Comparison of ENCODE assay signal across 11 cellular contexts in genomic region chr15:34239151-34239761, GRCh38. TPM values are rescaled to one million over a fixed set of nuclear protein-coding genes. Genes with fewer than 3 reads are reported as not detected.
DNase-seq lines count a peak whose midpoint lies in the region; ATAC-seq and TF ChIP-seq lines count a peak whose summit lies in the region.
"Had no signal": no experiment of that assay in that cellular context is flagged by ENCODE, and none has a peak within 500 bp of the region (broad histone marks: within the 10 kb centered on the region; RNA-seq: fewer than 3 reads in every experiment).

No MANE protein-coding gene starts in this region.

- H3K27ac ChIP-seq in OCI-LY7 (ENCODE audit: low read depth, low read length, poor library complexity, severe bottlenecking) = no peak overlapping the region

- peaks cover 3% of the 10 kb centered on the region; the same call in 1 of the 2 replicates for H3K36me3 ChIP-seq in OCI-LY7 (ENCODE audit: insufficient read depth, low read length)
- H3K36me3 ChIP-seq: BE2C had no signal

- no peaks in the 10 kb centered on the region for H3K27me3 Mint-ChIP-seq in activated CD4-positive, alpha-beta T cell treated with anti-CD3 and anti-CD28 coated beads for 36 hours
- H3K27me3 Mint-ChIP-seq in activated CD4-positive, alpha-beta T cell treated with anti-CD3 and anti-CD28 coated beads, Interleukin-2, amount 10 ng/mL, durations not matched to agents 24 days and 14 days = no peaks in the 10 kb centered on the region
- H3K27me3 Mint-ChIP-seq in stimulated activated naive B cell treated with anti-CD40 and anti-IgM and Interleukin-4, amounts not matched to agents 10 μg/mL and 1 μg/mL and 100 μg/mL, for 72 hours = no peaks in the 10 kb centered on the region
- H3K27me3 Mint-ChIP-seq: effector memory CD8-positive, alpha-beta T cell had no signal

- peak overlapping the region; percentile 63 for H3K4me3 Mint-ChIP-seq in activated CD4-positive, alpha-beta T cell treated with anti-CD3 and anti-CD28 coated beads for 36 hours
- H3K4me3 Mint-ChIP-seq in activated CD4-positive, alpha-beta T cell treated with anti-CD3 and anti-CD28 coated beads, Interleukin-2, amount 10 ng/mL, durations not matched to agents 24 days and 14 days = peak overlapping the region; percentile 77
- H3K4me3 Mint-ChIP-seq in stimulated activated naive B cell treated with anti-CD40 and anti-IgM and Interleukin-4, amounts not matched to agents 10 μg/mL and 1 μg/mL and 100 μg/mL, for 72 hours = no peak overlapping the region
- H3K4me3 Mint-ChIP-seq: effector memory CD8-positive, alpha-beta T cell had no signal

- ATAC-seq in activated CD4-positive, alpha-beta T cell treated with anti-CD3 and anti-CD28 coated beads for 36 hours = peak; percentile 95
- peak in 1 of 2 donors; percentile 53 for ATAC-seq in stimulated activated naive B cell treated with anti-CD40 and anti-IgM and Interleukin-4, amounts not matched to agents 10 μg/mL and 1 μg/mL and 100 μg/mL, for 72 hours (replicated peaks)
- ATAC-seq in GM19467 (IDR thresholded peaks at IDR 0.05; ENCODE audit: unreplicated experiment) (no peak), GM19328 (IDR thresholded peaks at IDR 0.05; ENCODE audit: unreplicated experiment) (no peak)
- ATAC-seq: effector memory CD8-positive, alpha-beta T cell had no signal

- CTCF ChIA-PET in activated CD4-positive, alpha-beta T cell treated with anti-CD3 and anti-CD28 coated beads for 36 hours (lab: Charles Lee) = interaction anchor here (0.6 to 3.0 kb wide), 6 partner anchors 9 to 97 kb away, joined by 3 to 26 read pairs (median 4); partner anchors contain the start of gene KATNBL1
- CTCF ChIA-PET in OCI-LY7 (lab: Charles Lee; ENCODE audit: unreplicated experiment) = no interaction called here

- no peaks in the 10 kb centered on the region for H3K9me3 ChIP-seq in OCI-LY7 (ENCODE audit: low read length)
- H3K9me3 ChIP-seq: BE2C had no signal

- peaks cover 31% of the 10 kb centered on the region for H3K4me1 Mint-ChIP-seq in activated CD4-positive, alpha-beta T cell treated with anti-CD3 and anti-CD28 coated beads for 36 hours
- peaks cover 21% of the 10 kb centered on the region for H3K4me1 Mint-ChIP-seq in activated CD4-positive, alpha-beta T cell treated with anti-CD3 and anti-CD28 coated beads, Interleukin-2, amount 10 ng/mL, durations not matched to agents 24 days and 14 days
- H3K4me1 Mint-ChIP-seq in stimulated activated naive B cell treated with anti-CD40 and anti-IgM and Interleukin-4, amounts not matched to agents 10 μg/mL and 1 μg/mL and 100 μg/mL, for 72 hours = peaks cover 5 to 7% of the 10 kb centered on the region in 2 donors

- no peaks in the 10 kb centered on the region for H3K79me2 ChIP-seq in OCI-LY7 (ENCODE audit: insufficient read depth, low read depth, low read length)

- peak overlapping the region; percentile 97 for H3K27ac Mint-ChIP-seq in activated CD4-positive, alpha-beta T cell treated with anti-CD3 and anti-CD28 coated beads for 36 hours
- H3K27ac Mint-ChIP-seq in activated CD4-positive, alpha-beta T cell treated with anti-CD3 and anti-CD28 coated beads, Interleukin-2, amount 10 ng/mL, durations not matched to agents 24 days and 14 days = peak overlapping the region; percentile 92
- H3K27ac Mint-ChIP-seq in stimulated activated naive B cell treated with anti-CD40 and anti-IgM and Interleukin-4, amounts not matched to agents 10 μg/mL and 1 μg/mL and 100 μg/mL, for 72 hours = peak overlapping the region; percentile 42
- H3K27ac Mint-ChIP-seq: effector memory CD8-positive, alpha-beta T cell had no signal

- H3K9me3 Mint-ChIP-seq in activated CD4-positive, alpha-beta T cell treated with anti-CD3 and anti-CD28 coated beads for 36 hours (ENCODE audit: low read depth) = no peaks in the 10 kb centered on the region
- H3K9me3 Mint-ChIP-seq in activated CD4-positive, alpha-beta T cell treated with anti-CD3 and anti-CD28 coated beads, Interleukin-2, amount 10 ng/mL, durations not matched to agents 24 days and 14 days = no peaks in the 10 kb centered on the region
- H3K9me3 Mint-ChIP-seq in stimulated activated naive B cell treated with anti-CD40 and anti-IgM and Interleukin-4, amounts not matched to agents 10 μg/mL and 1 μg/mL and 100 μg/mL, for 72 hours = no peaks in the 10 kb centered on the region
- H3K9me3 Mint-ChIP-seq: effector memory CD8-positive, alpha-beta T cell had no signal

- H3K4me1 ChIP-seq in OCI-LY7 (ENCODE audit: insufficient read depth, low read length, poor library complexity, severe bottlenecking) = no peaks in the 10 kb centered on the region
- H3K4me1 ChIP-seq: BE2C had no signal

- intact Hi-C loops in activated CD4-positive, alpha-beta T cell treated with anti-CD3 and anti-CD28 coated beads for 36 hours (cut with DNase I, micrococcal nuclease) = loop anchor here (1.0 kb wide), 4 partner anchors 14 to 98 kb away; partner anchors contain the start of genes EMC4 (in 1 of the 2), KATNBL1 (in 1 of the 2) and SLC12A6 (in 1 of the 2)
- intact Hi-C loops in activated CD4-positive, alpha-beta T cell treated with anti-CD3 and anti-CD28 coated beads, Interleukin-2, amount 10 ng/mL, durations not matched to agents 24 days and 14 days (cut with micrococcal nuclease) = loop anchor here (1.0 to 2.0 kb wide), 2 partner anchors 14 to 96 kb away; partner anchors contain the start of gene EMC4
- intact Hi-C loops in OCI-LY7 (cut with micrococcal nuclease; ENCODE audit: unreplicated experiment) = no loop called here

- POLR2A ChIA-PET in activated CD4-positive, alpha-beta T cell treated with anti-CD3 and anti-CD28 coated beads for 36 hours (lab: Charles Lee) = no interaction called here
- POLR2A ChIA-PET in OCI-LY7 (lab: Charles Lee) = interaction anchor here (0.8 kb wide), 1 partner anchor 14 kb away, joined by 3 read pairs; no protein-coding TSS in a partner anchor

- no peak overlapping the region for H3K4me3 ChIP-seq in OCI-LY7 (ENCODE audit: low read depth, low read length, poor library complexity, severe bottlenecking)

- DNase-seq in activated CD4-positive, alpha-beta T cell treated with anti-CD3 and anti-CD28 coated beads for 36 hours = peak; percentile 72
- no peak for DNase-seq in activated CD4-positive, alpha-beta T cell treated with anti-CD3 and anti-CD28 coated beads, Interleukin-2, amount 50 U/mL, for 1 hour
- DNase-seq in activated CD4-positive, alpha-beta T cell treated with anti-CD3 and anti-CD28 coated beads, Interleukin-2, amount 10 ng/mL, durations not matched to agents 24 days and 14 days = peak; percentile 71
- DNase-seq in fibroblast of peridontal ligament (ENCODE audit: extremely low read depth) = peak; percentile 80
- no peak for DNase-seq in stimulated activated naive B cell treated with anti-CD40 and anti-IgM and Interleukin-4, amounts not matched to agents 10 μg/mL and 1 μg/mL and 100 μg/mL, for 72 hours
- DNase-seq in OCI-LY7 (ENCODE audit: low spot score) = no peak
- DNase-seq: BE2C; effector memory CD8-positive, alpha-beta T cell; retina had no signal

- H2AFZ ChIP-seq in OCI-LY7 (ENCODE audit: low read length) = no peak overlapping the region

- H3K4me2 ChIP-seq in OCI-LY7 (ENCODE audit: low read length) = no peak overlapping the region

- H3K36me3 Mint-ChIP-seq in activated CD4-positive, alpha-beta T cell treated with anti-CD3 and anti-CD28 coated beads for 36 hours (ENCODE audit: low read depth) = peaks cover 33% of the 10 kb centered on the region
- H3K36me3 Mint-ChIP-seq in activated CD4-positive, alpha-beta T cell treated with anti-CD3 and anti-CD28 coated beads, Interleukin-2, amount 10 ng/mL, durations not matched to agents 24 days and 14 days (ENCODE audit: low read depth) = peaks cover 44% of the 10 kb centered on the region
- peaks cover 26 to 43% of the 10 kb centered on the region in 2 donors for H3K36me3 Mint-ChIP-seq in stimulated activated naive B cell treated with anti-CD40 and anti-IgM and Interleukin-4, amounts not matched to agents 10 μg/mL and 1 μg/mL and 100 μg/mL, for 72 hours

- no TSS peak for BruUV-seq in OCI-LY7 (replicated peaks; lab: Mats Ljungman, UMichigan)

- TF ChIP-seq CTCF in OCI-LY7 (conservative IDR thresholded peaks at IDR 0.05; ENCODE audit: low read length) = no peak

- H3K9me2 ChIP-seq in OCI-LY7 (ENCODE audit: insufficient read depth, low read length) = no peaks in the 10 kb centered on the region

- H4K20me1 ChIP-seq in OCI-LY7 (ENCODE audit: insufficient read depth, low read length) = no peaks in the 10 kb centered on the region

RNA-seq across cellular contexts. Expression of gene EMC4, which starts 14.4 kb away (rescaled TPM):
- total RNA-seq in activated CD4-positive, alpha-beta T cell treated with anti-CD3 and anti-CD28 coated beads for 36 hours = 10 to 100 TPM; 85.5 to 91.0 TPM
- 102 and 105 TPM in 2 replicates for total RNA-seq in activated CD4-positive, alpha-beta T cell treated with anti-CD3 and anti-CD28 coated beads, Interleukin-2, amount 10 ng/mL, durations not matched to agents 24 days and 14 days
- 90.7 and 126 TPM in 2 replicates for total RNA-seq in OCI-LY7 (2014; rRNA removed; shearing (Covaris generic))
- 65.5 and 73.0 TPM in 2 replicates for total RNA-seq in OCI-LY7 (2022)

RNA-seq across cellular contexts. Expression of gene KATNBL1, which starts 29.4 kb away (rescaled TPM):
- 10 to 100 TPM; 45.0 to 47.5 TPM for total RNA-seq in activated CD4-positive, alpha-beta T cell treated with anti-CD3 and anti-CD28 coated beads for 36 hours
- total RNA-seq in activated CD4-positive, alpha-beta T cell treated with anti-CD3 and anti-CD28 coated beads, Interleukin-2, amount 10 ng/mL, durations not matched to agents 24 days and 14 days = 41.1 and 44.2 TPM in 2 replicates
- total RNA-seq in OCI-LY7 (2014; rRNA removed; shearing (Covaris generic)) = 44.8 and 47.5 TPM in 2 replicates
- total RNA-seq in OCI-LY7 (2022) = 64.6 and 77.2 TPM in 2 replicates

Comparison
In these comparisons a context has a peak if more than half of its experiments do, and no peak if none do; other contexts are left out.
1. DNase-seq: peak in activated CD4-positive, alpha-beta T cell treated with anti-CD3 and anti-CD28 coated beads for 36 hours (single experiment), activated CD4-positive, alpha-beta T cell treated with anti-CD3 and anti-CD28 coated beads, Interleukin-2, amount 10 ng/mL, durations not matched to agents 24 days and 14 days (single experiment) and fibroblast of peridontal ligament (single experiment); none in activated CD4-positive, alpha-beta T cell treated with anti-CD3 and anti-CD28 coated beads, Interleukin-2, amount 50 U/mL, for 1 hour (single experiment), stimulated activated naive B cell treated with anti-CD40 and anti-IgM and Interleukin-4, amounts not matched to agents 10 μg/mL and 1 μg/mL and 100 μg/mL, for 72 hours (single experiment) and OCI-LY7 (single experiment).
2. H3K27ac Mint-ChIP-seq: peak in every context shown above with its lines; median percentile 97 in activated CD4-positive, alpha-beta T cell treated with anti-CD3 and anti-CD28 coated beads for 36 hours; 92 in activated CD4-positive, alpha-beta T cell treated with anti-CD3 and anti-CD28 coated beads, Interleukin-2, amount 10 ng/mL, durations not matched to agents 24 days and 14 days; 42 in stimulated activated naive B cell treated with anti-CD40 and anti-IgM and Interleukin-4, amounts not matched to agents 10 μg/mL and 1 μg/mL and 100 μg/mL, for 72 hours.
3. H3K4me3 Mint-ChIP-seq: peak in activated CD4-positive, alpha-beta T cell treated with anti-CD3 and anti-CD28 coated beads for 36 hours (single experiment) and activated CD4-positive, alpha-beta T cell treated with anti-CD3 and anti-CD28 coated beads, Interleukin-2, amount 10 ng/mL, durations not matched to agents 24 days and 14 days (single experiment); none in stimulated activated naive B cell treated with anti-CD40 and anti-IgM and Interleukin-4, amounts not matched to agents 10 μg/mL and 1 μg/mL and 100 μg/mL, for 72 hours (0 of 2).